Comparison of ENCODE assay signal across 8 cellular contexts in the genomic region with DNA sequence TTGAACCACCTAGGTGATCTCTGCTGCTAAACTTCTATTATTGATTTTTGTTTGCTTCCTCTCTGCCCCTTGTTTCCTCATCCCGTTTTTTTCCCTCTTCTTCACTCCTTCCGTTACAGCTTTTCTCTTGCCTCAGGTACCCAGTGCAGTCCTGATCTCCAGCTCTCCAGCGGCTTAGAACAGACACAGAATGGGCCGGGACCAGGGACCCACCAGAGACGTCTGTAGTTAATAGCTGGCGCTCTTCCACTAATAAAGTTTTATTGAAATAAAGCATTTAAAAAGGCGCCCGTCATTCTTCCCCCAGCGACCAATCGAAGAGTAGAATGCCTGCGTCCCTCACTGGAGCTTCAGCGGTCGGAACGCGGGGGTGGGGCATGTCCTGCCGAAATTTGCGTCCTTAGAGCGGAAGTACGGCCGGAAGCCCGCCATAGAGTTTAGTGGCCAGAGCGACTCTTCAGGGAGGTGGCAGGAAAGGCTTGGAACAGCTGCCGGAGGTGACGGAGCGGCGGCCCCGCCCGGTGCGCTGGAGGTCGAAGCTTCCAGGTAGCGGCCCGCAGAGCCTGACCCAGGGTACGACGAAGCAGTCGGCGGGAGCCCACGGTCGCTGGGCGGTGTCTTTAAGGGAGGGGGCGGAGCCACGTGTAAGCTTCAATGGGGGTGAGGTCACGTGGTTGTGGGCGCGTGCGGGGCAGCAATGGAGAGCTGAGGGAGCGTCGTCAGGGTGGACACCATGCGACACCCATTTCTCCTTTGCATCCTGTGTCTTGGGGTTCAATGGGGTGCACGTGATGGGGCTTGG. TPM values are rescaled to one million over a fixed set of nuclear protein-coding genes. Genes with fewer than 3 reads are reported as not detected.
DNase-seq lines count a peak whose midpoint lies in the region; ATAC-seq and TF ChIP-seq lines count a peak whose summit lies in the region.

A gene with protein sequence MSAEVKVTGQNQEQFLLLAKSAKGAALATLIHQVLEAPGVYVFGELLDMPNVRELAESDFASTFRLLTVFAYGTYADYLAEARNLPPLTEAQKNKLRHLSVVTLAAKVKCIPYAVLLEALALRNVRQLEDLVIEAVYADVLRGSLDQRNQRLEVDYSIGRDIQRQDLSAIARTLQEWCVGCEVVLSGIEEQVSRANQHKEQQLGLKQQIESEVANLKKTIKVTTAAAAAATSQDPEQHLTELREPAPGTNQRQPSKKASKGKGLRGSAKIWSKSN (plus strand): TSS at position 440 of the 802 bp plus-strand sequence. CDS start 611 bp downstream, outside the sequence.

- H3K4me3 ChIP-seq in DND-41 (ENCODE audit: low read depth in 1 of 2, low read length in 2 of 2) (peak within 1 kb of the TSS; percentile 30 to 69; a peak in 3 of 4 replicates), GM23248 (peak within 1 kb of the TSS; percentile 79), esophagus squamous epithelium (peak within 1 kb of the TSS; percentile 42 to 80 (median 59))

- H3K4me1 Mint-ChIP-seq in activated T-helper 1 cell treated with anti-CD3 and anti-CD28 coated beads, Interleukin-12 subunit alpha, Interleukin-12 subunit beta, Interleukin-2, Interleukin-4 antibody, amounts not matched to agents 30 ng/mL and 10 ng/mL and 1 ng/mL, durations not matched to agents 14 hours and 24 hours and 36 hours (ENCODE audit: low read depth): peaks cover 33% of the 10 kb centered on the region

- intact Hi-C loops in activated T-helper 1 cell treated with anti-CD3 and anti-CD28 coated beads, Interleukin-12 subunit alpha, Interleukin-12 subunit beta, Interleukin-2, Interleukin-4 antibody, amounts not matched to agents 30 ng/mL and 10 ng/mL and 1 ng/mL, durations not matched to agents 14 hours and 24 hours and 36 hours (cut with micrococcal nuclease): loop anchor here (1.0 to 2.0 kb wide), 15 partner anchors 19 to 294 kb away; a partner anchor contains a TSS
- intact Hi-C loops in esophagus squamous epithelium (cut with DNase I): no loop called here

- no peaks in the 10 kb centered on the region for H3K9me2 ChIP-seq in GM23248 (ENCODE audit: insufficient read depth)

- no peaks in the 10 kb centered on the region for H3K27me3 ChIP-seq in DND-41 (ENCODE audit: insufficient read depth, low read length, poor library complexity)
- H3K27me3 ChIP-seq in GM23248 (replicated peaks; ENCODE audit: insufficient read depth): no peaks in the 10 kb centered on the region
- H3K27me3 ChIP-seq in esophagus squamous epithelium: no peaks in the 10 kb centered on the region

- H3K79me2 ChIP-seq in DND-41 (ENCODE audit: insufficient read depth, low read length) (peaks cover 14% of the 10 kb centered on the region), GM23248 (ENCODE audit: insufficient read depth) (peaks cover 24% of the 10 kb centered on the region)

- H3K27me3 Mint-ChIP-seq in activated T-helper 1 cell treated with anti-CD3 and anti-CD28 coated beads, Interleukin-12 subunit alpha, Interleukin-12 subunit beta, Interleukin-2, Interleukin-4 antibody, amounts not matched to agents 30 ng/mL and 10 ng/mL and 1 ng/mL, durations not matched to agents 14 hours and 24 hours and 36 hours (ENCODE audit: insufficient read depth): no peaks in the 10 kb centered on the region

- no peaks in the 10 kb centered on the region for H4K20me1 ChIP-seq in DND-41 (ENCODE audit: insufficient read depth, low read length)
- no peaks in the 10 kb centered on the region for H4K20me1 ChIP-seq in GM23248 (ENCODE audit: insufficient read depth)

- peak within 1 kb of the TSS; percentile 62 for H3K9ac ChIP-seq in DND-41 (ENCODE audit: low read depth, low read length)
- H3K9ac ChIP-seq in GM23248: peak within 1 kb of the TSS; percentile 80

- peak; percentile 94 for ATAC-seq in DND-41 (ENCODE audit: insufficient read depth, low read depth)

- DNase-seq in DND-41 (peak; percentile 98), GM23248 (peak; percentile 98), Kasumi-1 (lab: John Stamatoyannopoulos, UW) (peak; percentile 93 to 95), RPMI7951 (ENCODE audit: low read depth) (peak; percentile 98), esophagus squamous epithelium (lab: John Stamatoyannopoulos, UW) (peak; percentile 94), myocyte (ENCODE audit: low read depth) (peak; percentile 99)
- peak; percentile 98 for DNase-seq in activated T-helper 1 cell treated with anti-CD3 and anti-CD28 coated beads, Interleukin-12 subunit alpha, Interleukin-12 subunit beta, Interleukin-2, Interleukin-4 antibody, amounts not matched to agents 30 ng/mL and 10 ng/mL and 1 ng/mL, durations not matched to agents 14 hours and 24 hours and 36 hours (ENCODE audit: low spot score)
- peak; percentile 96 to 99 for DNase-seq in stimulated activated CD8-positive, alpha-beta memory T cell treated with anti-CD3 and anti-CD28 coated beads, Interleukin-7, amount 100 ng/mL, for 48 hours (ENCODE audit: extremely low read depth in 1 of 2, low read depth in 1 of 2)

- H3K4me1 ChIP-seq in DND-41 (ENCODE audit: insufficient read depth, low read length) (peaks cover 29% of the 10 kb centered on the region), GM23248 (ENCODE audit: insufficient read depth) (peaks cover 10% of the 10 kb centered on the region), esophagus squamous epithelium (peaks cover 0 to 21% (median 8%) of the 10 kb centered on the region in 3 donors)

- H3K4me3 Mint-ChIP-seq in activated T-helper 1 cell treated with anti-CD3 and anti-CD28 coated beads, Interleukin-12 subunit alpha, Interleukin-12 subunit beta, Interleukin-2, Interleukin-4 antibody, amounts not matched to agents 30 ng/mL and 10 ng/mL and 1 ng/mL, durations not matched to agents 14 hours and 24 hours and 36 hours: peak within 1 kb of the TSS; percentile 92

- peak within 1 kb of the TSS; percentile 91 for H3K27ac Mint-ChIP-seq in activated T-helper 1 cell treated with anti-CD3 and anti-CD28 coated beads, Interleukin-12 subunit alpha, Interleukin-12 subunit beta, Interleukin-2, Interleukin-4 antibody, amounts not matched to agents 30 ng/mL and 10 ng/mL and 1 ng/mL, durations not matched to agents 14 hours and 24 hours and 36 hours

- peak in 3 of 4 donors; percentile 54 to 63 (median 55) for TF ChIP-seq POLR2A in esophagus squamous epithelium (IDR thresholded peaks at IDR 0.05)

- peak within 1 kb of the TSS; percentile 85 for H2AFZ ChIP-seq in DND-41 (ENCODE audit: low read depth, low read length)
- H2AFZ ChIP-seq in GM23248: peak within 1 kb of the TSS; percentile 97

- peak within 1 kb of the TSS; percentile 77 for H3K27ac ChIP-seq in DND-41 (ENCODE audit: low read length)
- H3K27ac ChIP-seq in GM23248: peak within 1 kb of the TSS; percentile 82
- peak within 1 kb of the TSS; percentile 82 to 96 (median 88) for H3K27ac ChIP-seq in esophagus squamous epithelium

- H3K9me3 ChIP-seq in DND-41 (ENCODE audit: insufficient read depth, low read length, severe bottlenecking) (no peaks in the 10 kb centered on the region), GM23248 (ENCODE audit: low read depth) (no peaks in the 10 kb centered on the region), esophagus squamous epithelium (no peaks in the 10 kb centered on the region)

- no peaks in the 10 kb centered on the region for H3K9me3 Mint-ChIP-seq in activated T-helper 1 cell treated with anti-CD3 and anti-CD28 coated beads, Interleukin-12 subunit alpha, Interleukin-12 subunit beta, Interleukin-2, Interleukin-4 antibody, amounts not matched to agents 30 ng/mL and 10 ng/mL and 1 ng/mL, durations not matched to agents 14 hours and 24 hours and 36 hours

- H3K36me3 ChIP-seq in DND-41 (ENCODE audit: insufficient read depth, low read length) (peaks cover 14% of the 10 kb centered on the region), GM23248 (ENCODE audit: low read depth) (peaks cover 9% of the 10 kb centered on the region; the same call in 1 of the 2 replicates), esophagus squamous epithelium (peaks cover 0 to 22% (median 4%) of the 10 kb centered on the region in 3 donors)

- 1% methylated on average over 48 to 49 of the region's 49 CpGs for WGBS in GM23248 (ENCODE audit: low coverage in 1 of 2, low lambda C conversion rate in 2 of 2, missing lambda C conversion rate in 2 of 2), 2 experiments
- 2 to 4% methylated on average over 7 to 9 of the region's 49 CpGs for WGBS in esophagus squamous epithelium, 2 donors

- H3K36me3 Mint-ChIP-seq in activated T-helper 1 cell treated with anti-CD3 and anti-CD28 coated beads, Interleukin-12 subunit alpha, Interleukin-12 subunit beta, Interleukin-2, Interleukin-4 antibody, amounts not matched to agents 30 ng/mL and 10 ng/mL and 1 ng/mL, durations not matched to agents 14 hours and 24 hours and 36 hours (ENCODE audit: low read depth): peaks cover 6% of the 10 kb centered on the region

- peak within 1 kb of the TSS; percentile 90 for H3K4me2 ChIP-seq in DND-41 (ENCODE audit: insufficient read depth, low read length)
- H3K4me2 ChIP-seq in GM23248 (ENCODE audit: unreplicated experiment): peak within 1 kb of the TSS; percentile 99

- in situ Hi-C loops in GM23248 (cut with MboI): no loop called here

- H3F3A ChIP-seq in GM23248 (ENCODE audit: insufficient read depth): peaks cover 10% of the 10 kb centered on the region; the same call in 1 of the 2 replicates

- TF ChIP-seq CTCF in DND-41 (IDR thresholded peaks at IDR 0.05; ENCODE audit: borderline replicate concordance, extremely low read depth, low read length, poor library complexity, severe bottlenecking) (no peak), esophagus squamous epithelium (IDR thresholded peaks at IDR 0.05) (no peak)

RNA-seq across cellular contexts. Expression of the gene that starts here (rescaled TPM):
- 94.5 and 123 TPM in 2 replicates for total RNA-seq in GM23248 (2014; rRNA removed; shearing (Covaris generic))
- 133 and 135 TPM in 2 replicates for polyA plus RNA-seq in GM23248 (2016; fragmentation: Nextera tagmentation; extraction: Ambion mirVana)
- 61.0 and 63.3 TPM in 2 replicates for total RNA-seq in RPMI7951 (2014; rRNA removed; shearing (Covaris generic))
- total RNA-seq in activated T-helper 1 cell treated with anti-CD3 and anti-CD28 coated beads, Interleukin-12 subunit alpha, Interleukin-12 subunit beta, Interleukin-2, Interleukin-4 antibody, amounts not matched to agents 30 ng/mL and 10 ng/mL and 1 ng/mL, durations not matched to agents 14 hours and 24 hours and 36 hours: 34.6 and 36.2 TPM in 2 replicates
- total RNA-seq in esophagus squamous epithelium (10 to 100 TPM; 39.6 to 57.5 (median 49.1) TPM), myocyte (118 and 125 TPM in 2 replicates)
- polyA plus RNA-seq in myocyte (2012): 139 TPM

Comparison
In these comparisons a context has a peak if more than half of its experiments do, and no peak if none do; other contexts are left out.
1. Peak in every context shown above with its lines: DNase-seq, ATAC-seq, H3K4me3 ChIP-seq and H3K27ac ChIP-seq.